Comparison of ENCODE assay signal across 19 cellular contexts in genomic region chr5:153753645-153754432, GRCh38.
DNase-seq lines count a peak whose midpoint lies in the region; ATAC-seq and TF ChIP-seq lines count a peak whose summit lies in the region.
"Had no signal": no experiment of that assay in that cellular context is flagged by ENCODE, and none has a peak within 500 bp of the region (broad histone marks: within the 10 kb centered on the region; RNA-seq: fewer than 3 reads in every experiment).

No MANE protein-coding gene starts in this region.

- CTCF ChIA-PET in WTC11 (lab: Charles Lee): no interaction called here

- TF ChIP-seq CTCF in WTC11 (IDR thresholded peaks at IDR 0.05): no peak

- H2AFZ ChIP-seq in GM23248: no peak overlapping the region

- H3K4me3 ChIP-seq in GM23248: no peak overlapping the region
- H3K4me3 ChIP-seq: lung had no signal

- no peak overlapping the region for H3K4me2 ChIP-seq in GM23248 (ENCODE audit: unreplicated experiment)

- H3K9ac ChIP-seq in GM23248: no peak overlapping the region

- no peaks in the 10 kb centered on the region for H3K9me3 ChIP-seq in GM23248 (ENCODE audit: low read depth)

- no peaks in the 10 kb centered on the region for H3K9me3 Mint-ChIP-seq in WTC11

- no peak overlapping the region for H3K27ac ChIP-seq in GM23248
- H3K27ac ChIP-seq: VCaP had no signal

- no peaks in the 10 kb centered on the region for H4K20me1 ChIP-seq in GM23248 (ENCODE audit: insufficient read depth)

- peaks cover 5% of the 10 kb centered on the region for H3K4me1 Mint-ChIP-seq in WTC11
- H3K4me1 Mint-ChIP-seq: activated naive CD8-positive, alpha-beta T cell treated with anti-CD3 and anti-CD28 coated beads, Interleukin-2, amount 50 U/mL, for 24 hours had no signal

- no peaks in the 10 kb centered on the region for H3K36me3 Mint-ChIP-seq in WTC11
- H3K36me3 Mint-ChIP-seq: type B pancreatic cell had no signal

- H3F3A ChIP-seq in GM23248 (ENCODE audit: insufficient read depth): no peaks in the 10 kb centered on the region

- no peaks in the 10 kb centered on the region for H3K79me2 ChIP-seq in GM23248 (ENCODE audit: insufficient read depth)

- POLR2A ChIA-PET in WTC11 (lab: Charles Lee): interaction anchor here (0.7 kb wide), 1 partner anchor 493 kb away, joined by 6 read pairs; no protein-coding TSS in a partner anchor

- H3K4me3 Mint-ChIP-seq in WTC11: no peak overlapping the region
- H3K4me3 Mint-ChIP-seq: activated naive CD8-positive, alpha-beta T cell treated with anti-CD3 and anti-CD28 coated beads, Interleukin-2, amount 50 U/mL, for 24 hours; type B pancreatic cell had no signal

- no peak overlapping the region for H3K27ac Mint-ChIP-seq in WTC11
- H3K27ac Mint-ChIP-seq: activated naive CD8-positive, alpha-beta T cell treated with anti-CD3 and anti-CD28 coated beads, Interleukin-2, amount 50 U/mL, for 24 hours; type B pancreatic cell had no signal

- peak; percentile 15 for DNase-seq in GM23248
- DNase-seq in HT1080 (ENCODE audit: low read depth): peak; percentile 18
- DNase-seq in WTC11 (ENCODE audit: low spot score): no peak
- peak; percentile 69 for DNase-seq in islet precursor cell
- no peak for DNase-seq in stimulated activated CD4-positive, alpha-beta T cell treated with anti-CD3 and anti-CD28 coated beads, Interleukin-4, amount 100 ng/mL, for 24 hours
- DNase-seq in NOMO-1 (lab: John Stamatoyannopoulos, UW; ENCODE audit: unreplicated experiment in 2 of 2): no peak
- DNase-seq: activated effector memory CD4-positive, alpha-beta T cell treated with anti-CD3 and anti-CD28 coated beads, Interleukin-2, amount 50 U/mL, for 16 hours; activated naive CD8-positive, alpha-beta T cell treated with anti-CD3 and anti-CD28 coated beads, Interleukin-2, amount 50 U/mL, for 24 hours; AML-193; cortex of kidney; EL; kidney; NCI-H187 treated with DMSO at 0.1 percent for 48 hours; NCI-H524 treated with DMSO at 0.1 percent for 48 hours; T-helper 2 cell had no signal

- H3K4me1 ChIP-seq in GM23248 (ENCODE audit: insufficient read depth): peaks cover 5% of the 10 kb centered on the region; the same call in 1 of the 2 replicates

- peak; percentile 18; the same call in 1 of the 2 replicates for ATAC-seq in WTC11
- no peak for ATAC-seq in GM18520 (IDR thresholded peaks at IDR 0.05; ENCODE audit: unreplicated experiment)
- ATAC-seq: activated naive CD8-positive, alpha-beta T cell treated with anti-CD3 and anti-CD28 coated beads, Interleukin-2, amount 50 U/mL, for 24 hours had no signal

- H3K9me2 ChIP-seq in GM23248 (ENCODE audit: insufficient read depth): no peaks in the 10 kb centered on the region

- no peaks in the 10 kb centered on the region for H3K36me3 ChIP-seq in GM23248 (ENCODE audit: low read depth)

- H3K27me3 Mint-ChIP-seq in WTC11 (ENCODE audit: low read depth): no peaks in the 10 kb centered on the region
- H3K27me3 Mint-ChIP-seq: activated naive CD8-positive, alpha-beta T cell treated with anti-CD3 and anti-CD28 coated beads, Interleukin-2, amount 50 U/mL, for 24 hours; type B pancreatic cell had no signal

- WGBS in GM23248 (ENCODE audit: low coverage in 1 of 2, low lambda C conversion rate in 2 of 2, missing lambda C conversion rate in 2 of 2), 2 experiments: 31 to 39% methylated on average over 4 of the region's 4 CpGs

- in situ Hi-C loops in GM23248 (cut with MboI): no loop called here

- H3K27me3 ChIP-seq in GM23248 (replicated peaks; ENCODE audit: insufficient read depth): no peaks in the 10 kb centered on the region

TF ChIP-seq in WTC11, 78 proteins besides CTCF, POLR2A, EP300 and RAD21 (continues in another document):
- TF ChIP-seq ERG (CRISPR knock-in tag; IDR thresholded peaks at IDR 0.05): no peak
- TF ChIP-seq GRHL2 (CRISPR knock-in tag; IDR thresholded peaks at IDR 0.05; ENCODE audit: insufficient replicate concordance, severe bottlenecking): no peak
- TF ChIP-seq GTF2I (CRISPR knock-in tag; conservative IDR thresholded peaks at IDR 0.05): no peak
- TF ChIP-seq FOXP1 (CRISPR knock-in tag; IDR thresholded peaks at IDR 0.05; ENCODE audit: borderline replicate concordance): no peak
- TF ChIP-seq FOXP4 (CRISPR knock-in tag; IDR thresholded peaks at IDR 0.05): no peak
- TF ChIP-seq SOX15 (CRISPR knock-in tag; IDR thresholded peaks at IDR 0.05): no peak
- TF ChIP-seq HMGXB4 (CRISPR knock-in tag; IDR thresholded peaks at IDR 0.05): no peak
- TF ChIP-seq ZNF416 (CRISPR knock-in tag; IDR thresholded peaks at IDR 0.05): no peak
- no peak for TF ChIP-seq PRRX2 (CRISPR knock-in tag; IDR thresholded peaks at IDR 0.05)
- no peak for TF ChIP-seq TCF7 (CRISPR knock-in tag; IDR thresholded peaks at IDR 0.05; ENCODE audit: low read depth)
- no peak for TF ChIP-seq ARID4B (CRISPR knock-in tag; IDR thresholded peaks at IDR 0.05; ENCODE audit: borderline replicate concordance)
- TF ChIP-seq ZNF423 (CRISPR knock-in tag; IDR thresholded peaks at IDR 0.05): no peak
- TF ChIP-seq NFYB (CRISPR knock-in tag; conservative IDR thresholded peaks at IDR 0.05; ENCODE audit: low read depth): no peak
- TF ChIP-seq TEAD1 (CRISPR knock-in tag; IDR thresholded peaks at IDR 0.05): no peak
- no peak for TF ChIP-seq MXD4 (CRISPR knock-in tag; IDR thresholded peaks at IDR 0.05; ENCODE audit: borderline replicate concordance)
- no peak for TF ChIP-seq OVOL2 (CRISPR knock-in tag; IDR thresholded peaks at IDR 0.05; ENCODE audit: borderline replicate concordance)
- no peak for TF ChIP-seq JAZF1 (CRISPR knock-in tag; IDR thresholded peaks at IDR 0.05)

Comparison
In these comparisons a context has a peak if more than half of its experiments do, and no peak if none do; other contexts are left out.
1. DNase-seq: peak in GM23248 (single experiment), HT1080 (single experiment) and islet precursor cell (single experiment); none in WTC11 (single experiment), stimulated activated CD4-positive, alpha-beta T cell treated with anti-CD3 and anti-CD28 coated beads, Interleukin-4, amount 100 ng/mL, for 24 hours (single experiment) and NOMO-1 (0 of 2).